20 cellular contexts compared by ENCODE assay signal in genomic region chr1:225458222-225458631, GRCh38. TPM values are rescaled to one million over a fixed set of nuclear protein-coding genes. Genes with fewer than 3 reads are reported as not detected.
DNase-seq lines count a peak whose midpoint lies in the region; ATAC-seq and TF ChIP-seq lines count a peak whose summit lies in the region.
"Had no signal": no experiment of that assay in that cellular context is flagged by ENCODE, and none has a peak within 500 bp of the region (broad histone marks: within the 10 kb centered on the region; RNA-seq: fewer than 3 reads in every experiment).

No MANE protein-coding gene starts in this region.

- no peak overlapping the region for H3K4me2 ChIP-seq in Karpas-422 (ENCODE audit: low read depth, low read length, poor library complexity, severe bottlenecking)

- intact Hi-C loops in testis (cut with DNase I; ENCODE audit: low total_unique reads) = no loop called here

- H3K27ac ChIP-seq in HEK293 (ENCODE audit: extremely low read depth, low read depth, low read length) (no peak overlapping the region), testis (no peak overlapping the region), Karpas-422 (ENCODE audit: low read length) (no peak overlapping the region)
- H3K27ac ChIP-seq: gastrocnemius medialis, vagina had no signal

- H3K4me1 ChIP-seq in HEK293 (ENCODE audit: control insufficient read depth, insufficient read depth, low read length) (peaks cover 25% of the 10 kb centered on the region), testis (peaks cover 16% of the 10 kb centered on the region), Karpas-422 (ENCODE audit: low read length) (no peaks in the 10 kb centered on the region)

- H3K79me2 ChIP-seq in Karpas-422 (ENCODE audit: low read length) = no peaks in the 10 kb centered on the region

- H3K27me3 ChIP-seq in testis = no peaks in the 10 kb centered on the region
- no peaks in the 10 kb centered on the region for H3K27me3 ChIP-seq in Karpas-422 (ENCODE audit: low read length)
- H3K27me3 ChIP-seq: BLaER1 treated with 17β-estradiol and CSF1 and Interleukin-3, amounts not matched to agents 10 nM and 100 nM; gastrocnemius medialis; Peyer's patch; vagina had no signal

- whole genome bisulfite sequencing in testis, 2 donors = 58 to 63% methylated on average over 2 of the region's 2 CpGs

- no peaks in the 10 kb centered on the region for H3K36me3 ChIP-seq in HEK293 (ENCODE audit: control insufficient read depth in 2 of 2, insufficient read depth in 1 of 2, low read length in 2 of 2)
- no peaks in the 10 kb centered on the region for H3K36me3 ChIP-seq in testis (ENCODE audit: low read depth, missing control alignments)
- H3K36me3 ChIP-seq in Karpas-422 (ENCODE audit: insufficient read depth, low read length) = no peaks in the 10 kb centered on the region
- H3K36me3 ChIP-seq: BLaER1 treated with 17β-estradiol and CSF1 and Interleukin-3, amounts not matched to agents 10 nM and 100 nM; gastrocnemius medialis; Peyer's patch; vagina had no signal

- TF ChIP-seq POLR2A in testis (IDR thresholded peaks at IDR 0.05) = no peak

- H3K9me3 ChIP-seq in HEK293 (ENCODE audit: control insufficient read depth, insufficient read depth, low read depth, low read length) (no peaks in the 10 kb centered on the region), testis (no peaks in the 10 kb centered on the region), Karpas-422 (ENCODE audit: low read length) (no peaks in the 10 kb centered on the region)
- H3K9me3 ChIP-seq: gastrocnemius medialis, Peyer's patch, vagina had no signal

- no peak overlapping the region for H3K9ac ChIP-seq in Karpas-422 (ENCODE audit: low read length)

- H4K20me1 ChIP-seq in Karpas-422 (ENCODE audit: insufficient read depth, low read depth, low read length) = no peaks in the 10 kb centered on the region
- H4K20me1 ChIP-seq: BLaER1 treated with 17β-estradiol and CSF1 and Interleukin-3, amounts not matched to agents 10 nM and 100 nM had no signal

- no peak overlapping the region for H2AFZ ChIP-seq in Karpas-422 (ENCODE audit: low read length)

- POLR2A ChIA-PET in HEK293 (lab: Yijun Ruan, JAX) = no interaction called here

- TF ChIP-seq CTCF in HEK293 (tag by site-specific recombination; IDR thresholded peaks at IDR 0.05) (no peak), fibroblast of mammary gland (conservative IDR thresholded peaks at IDR 0.05; ENCODE audit: control insufficient read depth, insufficient read depth, low read depth, low read length) (no peak), testis (IDR thresholded peaks at IDR 0.05) (no peak)

- H3K4me3 ChIP-seq in HEK293 (ENCODE audit: low read depth, low read length) (no peak overlapping the region), fibroblast of mammary gland (ENCODE audit: control insufficient read depth, low read depth, low read length) (no peak overlapping the region), testis (no peak overlapping the region), Karpas-422 (ENCODE audit: low read length) (no peak overlapping the region)
- H3K4me3 ChIP-seq: BLaER1 treated with 17β-estradiol and CSF1 and Interleukin-3, amounts not matched to agents 10 nM and 100 nM; gastrocnemius medialis; Peyer's patch; vagina had no signal

- ATAC-seq in GM18511 (IDR thresholded peaks at IDR 0.05; ENCODE audit: unreplicated experiment) (no peak), HG02571 (IDR thresholded peaks at IDR 0.05; ENCODE audit: unreplicated experiment) (no peak)
- ATAC-seq: gastrocnemius medialis had no signal

- CTCF ChIA-PET in HEK293 (lab: Yijun Ruan, JAX) = interaction anchor here (1.1 to 3.8 kb wide), 3 partner anchors 17 to 505 kb away, joined by 3 to 25 read pairs (median 3); no protein-coding TSS in a partner anchor

- DNase-seq in SKM-1 treated with dmso at 0.1 percent for 144 hours (lab: John Stamatoyannopoulos, UW; ENCODE audit: unreplicated experiment) (peak; percentile 72), fibroblast of mammary gland (ENCODE audit: low read depth) (peak; percentile 36), non-pigmented ciliary epithelial cell (ENCODE audit: low read depth) (peak; percentile 76), testis (no peak), Karpas-422 (no peak)
- DNase-seq: activated CD4-positive, alpha-beta T cell treated with anti-CD3 and anti-CD28 coated beads, Interleukin-2, amount 50 U/mL, for 1 hour; amygdala; DND-41; gastrocnemius medialis; HFFc6; NCI-H1092; stimulated activated CD4-positive, alpha-beta T cell treated with anti-CD3 and anti-CD28 coated beads, Interleukin-2, amount 100 ng/mL, for 24 hours; stimulated activated CD8-positive, alpha-beta memory T cell treated with anti-CD3 and anti-CD28 coated beads, Interleukin-4, amount 100 ng/mL, for 48 hours; T-helper 2 cell had no signal

- H3K9me2 ChIP-seq in Karpas-422 (replicated peaks; ENCODE audit: insufficient read depth, low read length) = no peaks in the 10 kb centered on the region

TF ChIP-seq in HEK293, 187 proteins besides CTCF, POLR2A, EP300 and RAD21:
- 0 out of 2 replicates have a peak, but pooled peaks have one; percentile 12 for TF ChIP-seq PRDM1 (tag by site-specific recombination; IDR thresholded peaks at IDR 0.05)
- TF ChIP-seq ZNF362 (tag by site-specific recombination; IDR thresholded peaks at IDR 0.05) = no peak
- no peak for TF ChIP-seq ZNF513 (tag by site-specific recombination; IDR thresholded peaks at IDR 0.05)
- TF ChIP-seq ZNF155 (tag by site-specific recombination; IDR thresholded peaks at IDR 0.05) = no peak

RNA-seq across cellular contexts. Expression of gene LBR, which starts 30.4 kb away (rescaled TPM):
- total RNA-seq in testis = 10 to 100 TPM; 31.7 to 39.9 TPM
- 40.3 TPM for polyA plus RNA-seq in testis (ENCODE audit: insufficient read depth, low read depth, low replicate concordance)
- total RNA-seq in Karpas-422 (2014; rRNA removed; shearing (Covaris generic); ENCODE audit: low replicate concordance) = 66.0 and 157 TPM in 2 replicates

Comparison
In these comparisons a context has a peak if more than half of its experiments do, and no peak if none do; other contexts are left out.
1. DNase-seq: peak in SKM-1 treated with dmso at 0.1 percent for 144 hours (single experiment), fibroblast of mammary gland (single experiment) and non-pigmented ciliary epithelial cell (single experiment); none in testis (single experiment) and Karpas-422 (single experiment).